Comparison of ENCODE assay signal across 9 cellular contexts in genomic region chr21:42061866-42062542, GRCh38. TPM values are rescaled to one million over a fixed set of nuclear protein-coding genes. Genes with fewer than 3 reads are reported as not detected.
DNase-seq lines count a peak whose midpoint lies in the region; ATAC-seq and TF ChIP-seq lines count a peak whose summit lies in the region.
"Had no signal": no experiment of that assay in that cellular context is flagged by ENCODE, and none has a peak within 500 bp of the region (broad histone marks: within the 10 kb centered on the region; RNA-seq: fewer than 3 reads in every experiment).

No MANE protein-coding gene starts in this region.

- H3K4me3 ChIP-seq in breast epithelium: no peak overlapping the region

- H3K9me3 Mint-ChIP-seq in activated T-helper 2 cell treated with anti-CD3 and anti-CD28 coated beads, Interferon-gamma antibody, Interleukin-2, Interleukin-4, amounts not matched to agents 10 μg/mL and 5 μg/mL and 100 μg/mL, durations not matched to agents 14 hours and 24 hours and 36 hours: no peaks in the 10 kb centered on the region

- no peaks in the 10 kb centered on the region for H3K9me3 ChIP-seq in breast epithelium

- H3K27me3 Mint-ChIP-seq in activated T-helper 2 cell treated with anti-CD3 and anti-CD28 coated beads, Interferon-gamma antibody, Interleukin-2, Interleukin-4, amounts not matched to agents 10 μg/mL and 5 μg/mL and 100 μg/mL, durations not matched to agents 14 hours and 24 hours and 36 hours (ENCODE audit: low read depth): peaks cover under 1% of the 10 kb centered on the region

- H3K27me3 ChIP-seq in breast epithelium: no peaks in the 10 kb centered on the region

- peak overlapping the region; percentile 83 for H3K27ac Mint-ChIP-seq in activated T-helper 2 cell treated with anti-CD3 and anti-CD28 coated beads, Interferon-gamma antibody, Interleukin-2, Interleukin-4, amounts not matched to agents 10 μg/mL and 5 μg/mL and 100 μg/mL, durations not matched to agents 14 hours and 24 hours and 36 hours

- H3K36me3 ChIP-seq in breast epithelium: no peaks in the 10 kb centered on the region

- H3K4me1 ChIP-seq in breast epithelium: peaks cover 0 to 5% of the 10 kb centered on the region in 2 donors

- POLR2A ChIA-PET in GM10248 (lab: Yijun Ruan, JAX): no interaction called here

- TF ChIP-seq POLR2A in breast epithelium (IDR thresholded peaks at IDR 0.05): no peak

- H3K36me3 Mint-ChIP-seq in activated T-helper 2 cell treated with anti-CD3 and anti-CD28 coated beads, Interferon-gamma antibody, Interleukin-2, Interleukin-4, amounts not matched to agents 10 μg/mL and 5 μg/mL and 100 μg/mL, durations not matched to agents 14 hours and 24 hours and 36 hours (ENCODE audit: low read depth): no peaks in the 10 kb centered on the region

- H3K27ac ChIP-seq in breast epithelium: no peak overlapping the region

- intact Hi-C loops in activated T-helper 2 cell treated with anti-CD3 and anti-CD28 coated beads, Interferon-gamma antibody, Interleukin-2, Interleukin-4, amounts not matched to agents 10 μg/mL and 5 μg/mL and 100 μg/mL, durations not matched to agents 14 hours and 24 hours and 36 hours (cut with micrococcal nuclease): loop anchor here (1.0 to 5.0 kb wide), 3 partner anchors 45 to 161 kb away; no protein-coding TSS in a partner anchor
- intact Hi-C loops in breast epithelium (cut with DNase I; ENCODE audit: low total_unique reads): no loop called here

- H3K4me1 Mint-ChIP-seq in activated T-helper 2 cell treated with anti-CD3 and anti-CD28 coated beads, Interferon-gamma antibody, Interleukin-2, Interleukin-4, amounts not matched to agents 10 μg/mL and 5 μg/mL and 100 μg/mL, durations not matched to agents 14 hours and 24 hours and 36 hours (ENCODE audit: low read depth): peaks cover 38% of the 10 kb centered on the region

- DNase-seq in GM10248 (ENCODE audit: extremely low spot score): peak; percentile 51
- DNase-seq in NCI-H2107 treated with DMSO at 0.1 percent for 48 hours (lab: John Stamatoyannopoulos, UW; ENCODE audit: unreplicated experiment): peak; percentile 71
- peak; percentile 69 for DNase-seq in activated T-helper 2 cell treated with anti-CD3 and anti-CD28 coated beads, Interferon-gamma antibody, Interleukin-2, Interleukin-4, amounts not matched to agents 10 μg/mL and 5 μg/mL and 100 μg/mL, durations not matched to agents 14 hours and 24 hours and 36 hours (ENCODE audit: low spot score)
- DNase-seq in stimulated activated CD4-positive, alpha-beta T cell treated with anti-CD3 and anti-CD28 coated beads, Interleukin-4, amount 100 ng/mL, for 24 hours: peak; percentile 61
- DNase-seq in NCI-H146 treated with DMSO at 0.1 percent for 48 hours (lab: John Stamatoyannopoulos, UW; ENCODE audit: unreplicated experiment): no peak
- no peak for DNase-seq in NCI-H1930 (lab: John Stamatoyannopoulos, UW)
- no peak for DNase-seq in breast epithelium (ENCODE audit: low spot score in 2 of 2)

- H3K4me3 Mint-ChIP-seq in activated T-helper 2 cell treated with anti-CD3 and anti-CD28 coated beads, Interferon-gamma antibody, Interleukin-2, Interleukin-4, amounts not matched to agents 10 μg/mL and 5 μg/mL and 100 μg/mL, durations not matched to agents 14 hours and 24 hours and 36 hours (ENCODE audit: low read depth): peak overlapping the region; percentile 70

- peak; percentile 24 for ATAC-seq in GM21723 (IDR thresholded peaks at IDR 0.05; ENCODE audit: unreplicated experiment)
- ATAC-seq: HCT116 had no signal

- CTCF ChIA-PET in GM10248 (lab: Yijun Ruan, JAX): no interaction called here

- TF ChIP-seq CTCF in GM10248 (IDR thresholded peaks at IDR 0.05; ENCODE audit: control extremely low read depth, extremely low read depth, low read depth, missing control alignments): no peak
- no peak for TF ChIP-seq CTCF in breast epithelium (IDR thresholded peaks at IDR 0.05)

RNA-seq across cellular contexts. Expression of gene UMODL1, which starts 9.1 kb away (rescaled TPM):
- not detected in 2 replicates for total RNA-seq in activated T-helper 2 cell treated with anti-CD3 and anti-CD28 coated beads, Interferon-gamma antibody, Interleukin-2, Interleukin-4, amounts not matched to agents 10 μg/mL and 5 μg/mL and 100 μg/mL, durations not matched to agents 14 hours and 24 hours and 36 hours
- total RNA-seq in breast epithelium: not detected

RNA-seq across cellular contexts. Expression of gene ZBTB21, which starts 51.8 kb away (rescaled TPM):
- total RNA-seq in activated T-helper 2 cell treated with anti-CD3 and anti-CD28 coated beads, Interferon-gamma antibody, Interleukin-2, Interleukin-4, amounts not matched to agents 10 μg/mL and 5 μg/mL and 100 μg/mL, durations not matched to agents 14 hours and 24 hours and 36 hours: 24.5 and 25.7 TPM in 2 replicates
- total RNA-seq in breast epithelium: 10 to 100 TPM; 15.2 to 18.1 (median 16.1) TPM

Comparison
In these comparisons a context has a peak if more than half of its experiments do, and no peak if none do; other contexts are left out.
1. DNase-seq: peak in GM10248 (single experiment), NCI-H2107 treated with DMSO at 0.1 percent for 48 hours (single experiment), activated T-helper 2 cell treated with anti-CD3 and anti-CD28 coated beads, Interferon-gamma antibody, Interleukin-2, Interleukin-4, amounts not matched to agents 10 μg/mL and 5 μg/mL and 100 μg/mL, durations not matched to agents 14 hours and 24 hours and 36 hours (single experiment) and stimulated activated CD4-positive, alpha-beta T cell treated with anti-CD3 and anti-CD28 coated beads, Interleukin-4, amount 100 ng/mL, for 24 hours (single experiment); none in NCI-H146 treated with DMSO at 0.1 percent for 48 hours (single experiment), NCI-H1930 (0 of 2) and breast epithelium (0 of 2).